Comparison of ENCODE assay signal across 20 cellular contexts in the genomic region with DNA sequence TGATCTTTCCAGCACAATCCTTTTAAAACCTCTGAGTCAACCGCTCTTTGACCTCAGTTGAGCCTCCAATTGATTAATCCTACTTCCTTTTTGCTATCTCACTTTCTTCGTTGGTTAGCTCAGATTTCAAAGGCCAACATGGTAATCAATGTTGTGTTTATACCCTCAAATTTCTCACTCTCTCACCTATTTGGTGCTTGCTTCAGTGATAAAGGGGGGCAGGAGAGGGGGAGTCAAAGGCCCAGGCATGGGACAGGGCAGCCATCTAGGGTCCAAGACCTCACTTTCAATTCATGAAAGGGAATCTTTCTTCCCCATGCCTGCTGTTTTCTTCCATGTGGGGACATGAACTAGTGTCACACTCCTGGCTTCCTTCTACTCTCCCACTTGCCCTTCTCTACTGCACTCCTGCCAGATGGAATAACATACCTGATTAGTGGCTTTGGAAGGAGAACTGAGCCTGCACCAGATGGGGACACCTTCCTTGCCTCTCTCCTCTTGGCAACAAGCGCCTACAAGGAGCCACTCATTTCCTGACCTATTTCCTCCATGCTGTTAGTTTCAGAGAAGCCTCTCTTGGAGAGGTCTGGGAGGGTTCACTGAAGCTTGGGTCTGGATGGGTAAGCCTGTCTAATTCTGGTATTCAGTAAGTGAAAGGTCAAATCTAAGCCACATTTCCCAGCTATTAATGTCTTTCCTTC.
"Had no signal": no experiment of that assay in that cellular context is flagged by ENCODE, and none has a peak within 500 bp of the region (broad histone marks: within the 10 kb centered on the region; RNA-seq: fewer than 3 reads in every experiment).

No MANE protein-coding gene starts in this region.

- H3K9me3 ChIP-seq: colonic mucosa, gastrocnemius medialis, neutrophil, tibial artery had no signal

- H3K4me1 ChIP-seq: colonic mucosa had no signal

- H3K27me3 ChIP-seq: colonic mucosa, gastrocnemius medialis, neutrophil, tibial artery had no signal

- H3K36me3 ChIP-seq: colonic mucosa, gastrocnemius medialis, neutrophil, tibial artery had no signal

- H3K4me3 ChIP-seq: colonic mucosa, gastrocnemius medialis, tibial artery had no signal

- H3K4me1 Mint-ChIP-seq: brain, natural killer cell had no signal

- H3K27ac ChIP-seq: colonic mucosa, gastrocnemius medialis, neutrophil, tibial artery had no signal

- H3K27ac Mint-ChIP-seq: activated naive CD4-positive, alpha-beta T cell treated with anti-CD3 and anti-CD28 coated beads for 36 hours; brain; natural killer cell; T-helper 1 cell treated with Interleukin-12 subunit alpha and Interleukin-12 subunit beta and Interleukin-4 antibody, amounts not matched to agents 30 μg/mL and 1 μg/mL, for 36 hours had no signal

- DNase-seq: activated CD4-positive, alpha-beta T cell treated with anti-CD3 and anti-CD28 coated beads, Interleukin-2, amount 50 U/mL, for 1 hour; activated CD8-positive, alpha-beta memory T cell treated with anti-CD3 and anti-CD28 coated beads, Interleukin-2, amount 50 U/mL, for 4 hours; activated naive CD4-positive, alpha-beta T cell treated with anti-CD3 and anti-CD28 coated beads for 36 hours; activated T-cell treated with anti-CD3 and anti-CD28 coated beads, Interleukin-2, amount 50 U/mL, for 4 hours; anterior cingulate cortex; colonic mucosa; gastrocnemius medialis; head of caudate nucleus; left ventricle myocardium superior; natural killer cell; posterior cingulate gyrus; retina; stimulated activated CD4-positive, alpha-beta T cell treated with anti-CD3 and anti-CD28 coated beads, Interleukin-12 subunit alpha, Interleukin-12 subunit beta, amount 100 ng/mL, for 4 hours; stimulated activated CD4-positive, alpha-beta T cell treated with anti-CD3 and anti-CD28 coated beads, Interleukin-1b, Interleukin-23, amount 100 ng/mL, for 48 hours; stimulated activated naive CD4-positive, alpha-beta T cell treated with Interleukin-2 at 50 U/mL for 16 hours; tibial artery had no signal

- H3K36me3 Mint-ChIP-seq: brain, natural killer cell had no signal

- ATAC-seq: activated CD4-positive, CD25-positive, alpha-beta regulatory T cell treated with anti-CD3 and anti-CD28 coated beads, Interleukin-2, amount 50 U/mL, for 24 hours; activated T-cell treated with anti-CD3 and anti-CD28 coated beads, Interleukin-2, amount 50 U/mL, for 4 hours; gastrocnemius medialis; left ventricle myocardium superior; natural killer cell had no signal

- H3K4me3 Mint-ChIP-seq: activated naive CD4-positive, alpha-beta T cell treated with anti-CD3 and anti-CD28 coated beads for 36 hours; activated T-cell treated with anti-CD3 and anti-CD28 coated beads, Interleukin-2, amount 50 U/mL, for 4 hours; brain; natural killer cell; T-helper 1 cell treated with Interleukin-12 subunit alpha and Interleukin-12 subunit beta and Interleukin-4 antibody, amounts not matched to agents 30 μg/mL and 1 μg/mL, for 36 hours had no signal

- H3K9me3 Mint-ChIP-seq: activated naive CD4-positive, alpha-beta T cell treated with anti-CD3 and anti-CD28 coated beads for 36 hours; activated T-cell treated with anti-CD3 and anti-CD28 coated beads, Interleukin-2, amount 50 U/mL, for 4 hours; brain; natural killer cell; T-helper 1 cell treated with Interleukin-12 subunit alpha and Interleukin-12 subunit beta and Interleukin-4 antibody, amounts not matched to agents 30 μg/mL and 1 μg/mL, for 36 hours had no signal
